In the genomic region with DNA sequence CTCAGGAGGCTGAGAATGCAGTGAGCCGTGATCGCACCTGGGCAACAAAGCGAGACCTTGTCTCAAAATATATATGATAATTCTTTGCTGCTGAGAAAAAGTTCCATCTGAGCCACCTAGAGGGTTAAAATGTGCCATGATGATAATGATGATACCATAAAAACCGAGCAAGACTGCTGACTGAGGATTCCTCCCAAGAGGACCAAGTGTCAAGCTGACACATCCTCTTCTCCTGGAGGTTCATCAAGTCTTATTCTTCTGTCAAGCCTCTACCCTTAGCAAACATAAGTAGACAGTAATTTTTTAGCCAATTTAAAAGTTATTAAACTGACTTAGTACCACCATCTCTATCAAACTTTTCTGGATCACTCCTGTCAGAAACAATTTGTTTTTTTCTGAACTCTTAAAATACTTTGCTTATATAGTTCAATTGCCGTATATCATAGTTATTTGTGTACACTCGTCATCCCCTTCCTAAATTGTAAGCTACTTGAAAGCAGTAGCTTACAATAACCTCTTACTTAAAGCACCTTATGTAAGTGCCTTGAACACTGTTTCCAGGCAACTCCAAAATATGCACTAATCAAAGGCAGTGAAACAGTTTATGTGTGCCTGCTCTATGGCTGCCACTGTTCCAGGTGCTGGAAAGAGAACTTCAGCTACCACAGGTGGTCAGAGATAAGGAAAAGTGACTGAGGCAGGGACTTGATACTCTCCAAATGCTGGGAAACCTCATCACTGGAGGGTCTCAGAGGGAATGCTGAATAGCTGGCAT, we compare ENCODE assay signal across 20 cellular contexts.
"Had no signal": no experiment of that assay in that cellular context is flagged by ENCODE, and none has a peak within 500 bp of the region (broad histone marks: within the 10 kb centered on the region; RNA-seq: fewer than 3 reads in every experiment).

No MANE protein-coding gene starts in this region.

- H3K4me3 ChIP-seq: esophagus muscularis mucosa, gastroesophageal sphincter, heart right ventricle, lung, prostate gland, smooth muscle cell, suprapubic skin had no signal

- ATAC-seq: activated T-cell treated with anti-CD3 and anti-CD28 coated beads, Interleukin-2, amount 50 U/mL, for 72 hours; gastroesophageal sphincter; natural killer cell treated with Interleukin-12 subunit alpha and Interleukin-12 subunit beta and Interleukin-15 and Interleukin-18, amount 100 ng/mL, for 72 hours; sciatic nerve; stimulated activated naive CD8-positive, alpha-beta T cell treated with anti-CD3 and anti-CD28 coated beads, Interleukin-15, amount 100 ng/mL, for 72 hours had no signal

- H3K27me3 ChIP-seq: esophagus muscularis mucosa, gastroesophageal sphincter, heart right ventricle, suprapubic skin had no signal

- H3K4me1 ChIP-seq: esophagus muscularis mucosa, gastroesophageal sphincter, prostate gland, suprapubic skin had no signal

- H3K4me3 Mint-ChIP-seq: activated naive CD4-positive, alpha-beta T cell treated with anti-CD3 and anti-CD28 coated beads, Interleukin-2, amount 50 U/mL, for 24 hours; activated T-cell treated with anti-CD3 and anti-CD28 coated beads, Interleukin-2, amount 50 U/mL, for 72 hours; natural killer cell treated with Interleukin-12 subunit alpha and Interleukin-12 subunit beta and Interleukin-15 and Interleukin-18, amount 100 ng/mL, for 72 hours; stimulated activated naive CD8-positive, alpha-beta T cell treated with anti-CD3 and anti-CD28 coated beads, Interleukin-15, amount 100 ng/mL, for 72 hours had no signal

- H3K36me3 ChIP-seq: esophagus muscularis mucosa, heart right ventricle, prostate gland, suprapubic skin had no signal

- H3K27ac Mint-ChIP-seq: activated naive CD4-positive, alpha-beta T cell treated with anti-CD3 and anti-CD28 coated beads, Interleukin-2, amount 50 U/mL, for 24 hours; activated T-cell treated with anti-CD3 and anti-CD28 coated beads, Interleukin-2, amount 50 U/mL, for 72 hours; natural killer cell treated with Interleukin-12 subunit alpha and Interleukin-12 subunit beta and Interleukin-15 and Interleukin-18, amount 100 ng/mL, for 72 hours had no signal

- DNase-seq: activated CD4-positive, alpha-beta T cell treated with anti-CD3 and anti-CD28 coated beads, Interleukin-2, amount 50 U/mL, for 4 hours; activated gamma-delta T cell; activated T-cell treated with anti-CD3 and anti-CD28 coated beads, Interleukin-2, amount 50 U/mL, for 72 hours; dermis blood vessel endothelial cell; effector memory CD4-positive, alpha-beta T cell; heart right ventricle; kidney glomerular epithelial cell; nucleus accumbens; stimulated activated CD4-positive, alpha-beta T cell treated with anti-CD3 and anti-CD28 coated beads, Interleukin-4, amount 100 ng/mL, for 1 hour; stimulated activated naive CD8-positive, alpha-beta T cell treated with anti-CD3 and anti-CD28 coated beads, Interleukin-15, amount 100 ng/mL, for 72 hours; trophoblast cell had no signal

- H3K4me2 ChIP-seq: smooth muscle cell had no signal

- H3K9me3 ChIP-seq: esophagus muscularis mucosa, gastroesophageal sphincter, prostate gland, suprapubic skin had no signal

- H3K27me3 Mint-ChIP-seq: activated naive CD4-positive, alpha-beta T cell treated with anti-CD3 and anti-CD28 coated beads, Interleukin-2, amount 50 U/mL, for 24 hours; natural killer cell treated with Interleukin-12 subunit alpha and Interleukin-12 subunit beta and Interleukin-15 and Interleukin-18, amount 100 ng/mL, for 72 hours; stimulated activated naive CD8-positive, alpha-beta T cell treated with anti-CD3 and anti-CD28 coated beads, Interleukin-15, amount 100 ng/mL, for 72 hours had no signal

- H3K27ac ChIP-seq: esophagus muscularis mucosa, gastroesophageal sphincter, prostate gland, suprapubic skin had no signal
